In the genomic region with DNA sequence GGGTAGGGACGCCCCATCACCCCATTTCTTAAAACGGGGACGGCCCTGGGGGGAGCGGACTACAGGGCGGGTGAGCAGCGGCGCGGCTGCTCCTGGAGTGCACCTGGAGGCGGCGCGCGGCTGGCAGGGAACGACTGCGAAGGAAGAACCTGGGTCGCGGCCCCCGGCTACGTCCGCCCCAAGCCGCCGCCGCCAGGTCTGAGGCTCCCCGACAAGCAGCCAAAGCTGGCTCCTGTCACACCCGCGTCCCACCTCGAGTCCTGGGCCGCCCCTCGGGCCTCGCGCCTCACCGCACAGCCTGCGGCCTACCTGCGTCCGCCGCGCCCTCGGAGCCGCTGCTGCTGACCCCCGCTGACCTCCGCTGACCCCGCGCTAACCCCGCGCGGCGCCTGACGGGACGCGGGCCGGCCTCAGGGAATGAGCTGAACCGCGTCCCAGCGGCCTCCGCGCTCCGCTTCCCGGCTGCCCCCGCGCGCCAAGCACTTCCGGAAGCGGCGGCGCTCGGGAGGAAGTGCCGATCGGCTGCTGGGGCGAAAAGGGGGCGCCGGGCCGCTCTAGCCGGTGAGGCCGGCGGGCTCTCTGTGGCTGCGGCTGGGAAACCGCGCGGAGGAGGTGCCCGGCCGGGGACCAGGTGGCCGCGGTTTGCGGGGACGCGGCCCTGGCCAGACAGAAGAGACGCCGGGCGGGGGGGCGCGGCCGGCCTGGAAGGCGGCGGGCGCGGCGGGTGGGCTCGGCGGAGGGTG, we compare ENCODE assay signal across 1 cellular context.
TF ChIP-seq lines count a peak whose summit lies in the region.

A gene with protein sequence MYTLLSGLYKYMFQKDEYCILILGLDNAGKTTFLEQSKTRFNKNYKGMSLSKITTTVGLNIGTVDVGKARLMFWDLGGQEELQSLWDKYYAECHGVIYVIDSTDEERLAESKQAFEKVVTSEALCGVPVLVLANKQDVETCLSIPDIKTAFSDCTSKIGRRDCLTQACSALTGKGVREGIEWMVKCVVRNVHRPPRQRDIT (minus strand): TSS at position 419 of the 743 bp plus-strand sequence. CDS start 885 bp downstream, outside the sequence.
A gene with protein sequence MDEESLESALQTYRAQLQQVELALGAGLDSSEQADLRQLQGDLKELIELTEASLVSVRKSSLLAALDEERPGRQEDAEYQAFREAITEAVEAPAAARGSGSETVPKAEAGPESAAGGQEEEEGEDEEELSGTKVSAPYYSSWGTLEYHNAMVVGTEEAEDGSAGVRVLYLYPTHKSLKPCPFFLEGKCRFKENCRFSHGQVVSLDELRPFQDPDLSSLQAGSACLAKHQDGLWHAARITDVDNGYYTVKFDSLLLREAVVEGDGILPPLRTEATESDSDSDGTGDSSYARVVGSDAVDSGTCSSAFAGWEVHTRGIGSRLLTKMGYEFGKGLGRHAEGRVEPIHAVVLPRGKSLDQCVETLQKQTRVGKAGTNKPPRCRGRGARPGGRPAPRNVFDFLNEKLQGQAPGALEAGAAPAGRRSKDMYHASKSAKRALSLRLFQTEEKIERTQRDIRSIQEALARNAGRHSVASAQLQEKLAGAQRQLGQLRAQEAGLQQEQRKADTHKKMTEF (plus strand): TSS at position 482 of the 743 bp plus-strand sequence. CDS start 542 bp downstream, outside the sequence.

TF ChIP-seq in K562, 482 proteins besides CTCF, POLR2A, EP300 and RAD21 (continued from another document):
- TF ChIP-seq, protein P1, sequence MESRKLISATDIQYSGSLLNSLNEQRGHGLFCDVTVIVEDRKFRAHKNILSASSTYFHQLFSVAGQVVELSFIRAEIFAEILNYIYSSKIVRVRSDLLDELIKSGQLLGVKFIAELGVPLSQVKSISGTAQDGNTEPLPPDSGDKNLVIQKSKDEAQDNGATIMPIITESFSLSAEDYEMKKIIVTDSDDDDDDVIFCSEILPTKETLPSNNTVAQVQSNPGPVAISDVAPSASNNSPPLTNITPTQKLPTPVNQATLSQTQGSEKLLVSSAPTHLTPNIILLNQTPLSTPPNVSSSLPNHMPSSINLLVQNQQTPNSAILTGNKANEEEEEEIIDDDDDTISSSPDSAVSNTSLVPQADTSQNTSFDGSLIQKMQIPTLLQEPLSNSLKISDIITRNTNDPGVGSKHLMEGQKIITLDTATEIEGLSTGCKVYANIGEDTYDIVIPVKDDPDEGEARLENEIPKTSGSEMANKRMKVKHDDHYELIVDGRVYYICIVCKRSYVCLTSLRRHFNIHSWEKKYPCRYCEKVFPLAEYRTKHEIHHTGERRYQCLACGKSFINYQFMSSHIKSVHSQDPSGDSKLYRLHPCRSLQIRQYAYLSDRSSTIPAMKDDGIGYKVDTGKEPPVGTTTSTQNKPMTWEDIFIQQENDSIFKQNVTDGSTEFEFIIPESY (CRISPR knock-in tag; IDR thresholded peaks at IDR 0.05): peak; percentile 66
- no peak for TF ChIP-seq HEY1 (CRISPR knock-in tag; IDR thresholded peaks at IDR 0.05; ENCODE audit: borderline replicate concordance)
- TF ChIP-seq, protein P2, sequence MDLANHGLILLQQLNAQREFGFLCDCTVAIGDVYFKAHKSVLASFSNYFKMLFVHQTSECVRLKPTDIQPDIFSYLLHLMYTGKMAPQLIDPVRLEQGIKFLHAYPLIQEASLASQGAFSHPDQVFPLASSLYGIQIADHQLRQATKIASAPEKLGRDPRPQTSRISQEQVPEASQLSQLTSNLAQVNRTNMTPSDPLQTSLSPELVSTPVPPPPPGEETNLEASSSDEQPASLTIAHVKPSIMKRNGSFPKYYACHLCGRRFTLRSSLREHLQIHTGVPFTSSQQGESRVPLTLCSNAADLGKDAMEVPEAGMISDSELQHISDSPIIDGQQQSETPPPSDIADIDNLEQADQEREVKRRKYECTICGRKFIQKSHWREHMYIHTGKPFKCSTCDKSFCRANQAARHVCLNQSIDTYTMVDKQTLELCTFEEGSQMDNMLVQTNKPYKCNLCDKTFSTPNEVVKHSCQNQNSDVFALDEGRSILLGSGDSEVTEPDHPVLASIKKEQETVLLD (IDR thresholded peaks at IDR 0.05): no peak
- peak; percentile 23; the same call in 1 of the 2 replicates for TF ChIP-seq ZNF41 (CRISPR knock-in tag; conservative IDR thresholded peaks at IDR 0.05)
- no peak for TF ChIP-seq PRMT5 (CRISPR knock-in tag; IDR thresholded peaks at IDR 0.05)
- TF ChIP-seq, protein P3, sequence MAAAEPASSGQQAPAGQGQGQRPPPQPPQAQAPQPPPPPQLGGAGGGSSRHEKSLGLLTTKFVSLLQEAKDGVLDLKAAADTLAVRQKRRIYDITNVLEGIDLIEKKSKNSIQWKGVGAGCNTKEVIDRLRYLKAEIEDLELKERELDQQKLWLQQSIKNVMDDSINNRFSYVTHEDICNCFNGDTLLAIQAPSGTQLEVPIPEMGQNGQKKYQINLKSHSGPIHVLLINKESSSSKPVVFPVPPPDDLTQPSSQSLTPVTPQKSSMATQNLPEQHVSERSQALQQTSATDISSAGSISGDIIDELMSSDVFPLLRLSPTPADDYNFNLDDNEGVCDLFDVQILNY (CRISPR knock-in tag; IDR thresholded peaks at IDR 0.05): 0 out of 2 replicates have a peak, but pooled peaks have one; percentile 76
- no peak for TF ChIP-seq ZBTB8A (IDR thresholded peaks at IDR 0.05; ENCODE audit: partially characterized antibody)
- peak; percentile 87 for TF ChIP-seq FOXP1 (CRISPR knock-in tag; IDR thresholded peaks at IDR 0.05)
- TF ChIP-seq RFX1 (IDR thresholded peaks at IDR 0.05): no peak
- TF ChIP-seq HMG20B (CRISPR knock-in tag; IDR thresholded peaks at IDR 0.05): no peak
- TF ChIP-seq, protein P4, sequence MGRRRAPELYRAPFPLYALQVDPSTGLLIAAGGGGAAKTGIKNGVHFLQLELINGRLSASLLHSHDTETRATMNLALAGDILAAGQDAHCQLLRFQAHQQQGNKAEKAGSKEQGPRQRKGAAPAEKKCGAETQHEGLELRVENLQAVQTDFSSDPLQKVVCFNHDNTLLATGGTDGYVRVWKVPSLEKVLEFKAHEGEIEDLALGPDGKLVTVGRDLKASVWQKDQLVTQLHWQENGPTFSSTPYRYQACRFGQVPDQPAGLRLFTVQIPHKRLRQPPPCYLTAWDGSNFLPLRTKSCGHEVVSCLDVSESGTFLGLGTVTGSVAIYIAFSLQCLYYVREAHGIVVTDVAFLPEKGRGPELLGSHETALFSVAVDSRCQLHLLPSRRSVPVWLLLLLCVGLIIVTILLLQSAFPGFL (CRISPR knock-in tag; IDR thresholded peaks at IDR 0.05): no peak
- TF ChIP-seq, protein P5, sequence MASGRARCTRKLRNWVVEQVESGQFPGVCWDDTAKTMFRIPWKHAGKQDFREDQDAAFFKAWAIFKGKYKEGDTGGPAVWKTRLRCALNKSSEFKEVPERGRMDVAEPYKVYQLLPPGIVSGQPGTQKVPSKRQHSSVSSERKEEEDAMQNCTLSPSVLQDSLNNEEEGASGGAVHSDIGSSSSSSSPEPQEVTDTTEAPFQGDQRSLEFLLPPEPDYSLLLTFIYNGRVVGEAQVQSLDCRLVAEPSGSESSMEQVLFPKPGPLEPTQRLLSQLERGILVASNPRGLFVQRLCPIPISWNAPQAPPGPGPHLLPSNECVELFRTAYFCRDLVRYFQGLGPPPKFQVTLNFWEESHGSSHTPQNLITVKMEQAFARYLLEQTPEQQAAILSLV (tag; IDR thresholded peaks at IDR 0.05): no peak
- no peak for TF ChIP-seq ZC3H11A (IDR thresholded peaks at IDR 0.05; ENCODE audit: low read depth, low read length)
- no peak for TF ChIP-seq KHSRP (IDR thresholded peaks at IDR 0.05)
- TF ChIP-seq JUND (IDR thresholded peaks at IDR 0.05; ENCODE audit: borderline replicate concordance, low read depth, low read length): peak; percentile 52; the same call in 1 of the 2 replicates
- peak; percentile 15; the same call in 1 of the 3 replicates for TF ChIP-seq JUND (tag; IDR thresholded peaks at IDR 0.05; ENCODE audit: borderline replicate concordance, low read depth, low read length)
- TF ChIP-seq, protein P6, sequence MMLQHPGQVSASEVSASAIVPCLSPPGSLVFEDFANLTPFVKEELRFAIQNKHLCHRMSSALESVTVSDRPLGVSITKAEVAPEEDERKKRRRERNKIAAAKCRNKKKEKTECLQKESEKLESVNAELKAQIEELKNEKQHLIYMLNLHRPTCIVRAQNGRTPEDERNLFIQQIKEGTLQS (IDR thresholded peaks at IDR 0.05): no peak
- TF ChIP-seq, protein P6 (CRISPR knock-in tag; conservative IDR thresholded peaks at IDR 0.05): no peak
- peak; percentile 88 for TF ChIP-seq ZNF143 (CRISPR knock-in tag; IDR thresholded peaks at IDR 0.05)
- TF ChIP-seq KAT2B (IDR thresholded peaks at IDR 0.05; ENCODE audit: low read depth, low read length): no peak
- TF ChIP-seq, protein P7, sequence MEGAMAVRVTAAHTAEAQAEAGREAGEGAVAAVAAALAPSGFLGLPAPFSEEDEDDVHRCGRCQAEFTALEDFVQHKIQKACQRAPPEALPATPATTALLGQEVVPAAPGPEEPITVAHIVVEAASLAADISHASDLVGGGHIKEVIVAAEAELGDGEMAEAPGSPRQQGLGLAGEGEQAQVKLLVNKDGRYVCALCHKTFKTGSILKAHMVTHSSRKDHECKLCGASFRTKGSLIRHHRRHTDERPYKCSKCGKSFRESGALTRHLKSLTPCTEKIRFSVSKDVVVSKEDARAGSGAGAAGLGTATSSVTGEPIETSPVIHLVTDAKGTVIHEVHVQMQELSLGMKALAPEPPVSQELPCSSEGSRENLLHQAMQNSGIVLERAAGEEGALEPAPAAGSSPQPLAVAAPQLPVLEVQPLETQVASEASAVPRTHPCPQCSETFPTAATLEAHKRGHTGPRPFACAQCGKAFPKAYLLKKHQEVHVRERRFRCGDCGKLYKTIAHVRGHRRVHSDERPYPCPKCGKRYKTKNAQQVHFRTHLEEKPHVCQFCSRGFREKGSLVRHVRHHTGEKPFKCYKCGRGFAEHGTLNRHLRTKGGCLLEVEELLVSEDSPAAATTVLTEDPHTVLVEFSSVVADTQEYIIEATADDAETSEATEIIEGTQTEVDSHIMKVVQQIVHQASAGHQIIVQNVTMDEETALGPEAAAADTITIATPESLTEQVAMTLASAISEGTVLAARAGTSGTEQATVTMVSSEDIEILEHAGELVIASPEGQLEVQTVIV (CRISPR knock-in tag; IDR thresholded peaks at IDR 0.05; ENCODE audit: borderline replicate concordance): no peak
- peak in 1 of 2 experiments; percentile 61; a peak in 2 of 4 replicates for TF ChIP-seq HDAC1 (IDR thresholded peaks at IDR 0.05)
- TF ChIP-seq ZFX (CRISPR knock-in tag; IDR thresholded peaks at IDR 0.05): peak; percentile 100
- no peak for TF ChIP-seq ZNF561 (CRISPR knock-in tag; conservative IDR thresholded peaks at IDR 0.05)
- no peak for TF ChIP-seq STAT5A (IDR thresholded peaks at IDR 0.05; ENCODE audit: borderline replicate concordance, low read length)
- no peak for TF ChIP-seq ZNF133 (CRISPR knock-in tag; IDR thresholded peaks at IDR 0.05)
- TF ChIP-seq HSF4 (CRISPR knock-in tag; IDR thresholded peaks at IDR 0.05; ENCODE audit: borderline replicate concordance): no peak
- TF ChIP-seq TCF7 (IDR thresholded peaks at IDR 0.05; ENCODE audit: borderline replicate concordance): 0 out of 2 replicates have a peak, but pooled peaks have one; percentile 23
- TF ChIP-seq, protein P8, sequence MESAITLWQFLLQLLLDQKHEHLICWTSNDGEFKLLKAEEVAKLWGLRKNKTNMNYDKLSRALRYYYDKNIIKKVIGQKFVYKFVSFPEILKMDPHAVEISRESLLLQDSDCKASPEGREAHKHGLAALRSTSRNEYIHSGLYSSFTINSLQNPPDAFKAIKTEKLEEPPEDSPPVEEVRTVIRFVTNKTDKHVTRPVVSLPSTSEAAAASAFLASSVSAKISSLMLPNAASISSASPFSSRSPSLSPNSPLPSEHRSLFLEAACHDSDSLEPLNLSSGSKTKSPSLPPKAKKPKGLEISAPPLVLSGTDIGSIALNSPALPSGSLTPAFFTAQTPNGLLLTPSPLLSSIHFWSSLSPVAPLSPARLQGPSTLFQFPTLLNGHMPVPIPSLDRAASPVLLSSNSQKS (CRISPR knock-in tag; IDR thresholded peaks at IDR 0.05): no peak
- TF ChIP-seq, protein P9, sequence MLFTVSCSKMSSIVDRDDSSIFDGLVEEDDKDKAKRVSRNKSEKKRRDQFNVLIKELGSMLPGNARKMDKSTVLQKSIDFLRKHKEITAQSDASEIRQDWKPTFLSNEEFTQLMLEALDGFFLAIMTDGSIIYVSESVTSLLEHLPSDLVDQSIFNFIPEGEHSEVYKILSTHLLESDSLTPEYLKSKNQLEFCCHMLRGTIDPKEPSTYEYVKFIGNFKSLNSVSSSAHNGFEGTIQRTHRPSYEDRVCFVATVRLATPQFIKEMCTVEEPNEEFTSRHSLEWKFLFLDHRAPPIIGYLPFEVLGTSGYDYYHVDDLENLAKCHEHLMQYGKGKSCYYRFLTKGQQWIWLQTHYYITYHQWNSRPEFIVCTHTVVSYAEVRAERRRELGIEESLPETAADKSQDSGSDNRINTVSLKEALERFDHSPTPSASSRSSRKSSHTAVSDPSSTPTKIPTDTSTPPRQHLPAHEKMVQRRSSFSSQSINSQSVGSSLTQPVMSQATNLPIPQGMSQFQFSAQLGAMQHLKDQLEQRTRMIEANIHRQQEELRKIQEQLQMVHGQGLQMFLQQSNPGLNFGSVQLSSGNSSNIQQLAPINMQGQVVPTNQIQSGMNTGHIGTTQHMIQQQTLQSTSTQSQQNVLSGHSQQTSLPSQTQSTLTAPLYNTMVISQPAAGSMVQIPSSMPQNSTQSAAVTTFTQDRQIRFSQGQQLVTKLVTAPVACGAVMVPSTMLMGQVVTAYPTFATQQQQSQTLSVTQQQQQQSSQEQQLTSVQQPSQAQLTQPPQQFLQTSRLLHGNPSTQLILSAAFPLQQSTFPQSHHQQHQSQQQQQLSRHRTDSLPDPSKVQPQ (CRISPR knock-in tag; IDR thresholded peaks at IDR 0.05; ENCODE audit: borderline replicate concordance): no peak
- TF ChIP-seq SOX6 (IDR thresholded peaks at IDR 0.05): peak; percentile 28; the same call in 1 of the 2 replicates
- TF ChIP-seq, protein P10, sequence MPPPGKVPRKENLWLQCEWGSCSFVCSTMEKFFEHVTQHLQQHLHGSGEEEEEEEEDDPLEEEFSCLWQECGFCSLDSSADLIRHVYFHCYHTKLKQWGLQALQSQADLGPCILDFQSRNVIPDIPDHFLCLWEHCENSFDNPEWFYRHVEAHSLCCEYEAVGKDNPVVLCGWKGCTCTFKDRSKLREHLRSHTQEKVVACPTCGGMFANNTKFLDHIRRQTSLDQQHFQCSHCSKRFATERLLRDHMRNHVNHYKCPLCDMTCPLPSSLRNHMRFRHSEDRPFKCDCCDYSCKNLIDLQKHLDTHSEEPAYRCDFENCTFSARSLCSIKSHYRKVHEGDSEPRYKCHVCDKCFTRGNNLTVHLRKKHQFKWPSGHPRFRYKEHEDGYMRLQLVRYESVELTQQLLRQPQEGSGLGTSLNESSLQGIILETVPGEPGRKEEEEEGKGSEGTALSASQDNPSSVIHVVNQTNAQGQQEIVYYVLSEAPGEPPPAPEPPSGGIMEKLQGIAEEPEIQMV (tag; conservative IDR thresholded peaks at IDR 0.05; ENCODE audit: low read depth): peak; percentile 50; the same call in 1 of the 2 replicates
